In the genomic region with DNA sequence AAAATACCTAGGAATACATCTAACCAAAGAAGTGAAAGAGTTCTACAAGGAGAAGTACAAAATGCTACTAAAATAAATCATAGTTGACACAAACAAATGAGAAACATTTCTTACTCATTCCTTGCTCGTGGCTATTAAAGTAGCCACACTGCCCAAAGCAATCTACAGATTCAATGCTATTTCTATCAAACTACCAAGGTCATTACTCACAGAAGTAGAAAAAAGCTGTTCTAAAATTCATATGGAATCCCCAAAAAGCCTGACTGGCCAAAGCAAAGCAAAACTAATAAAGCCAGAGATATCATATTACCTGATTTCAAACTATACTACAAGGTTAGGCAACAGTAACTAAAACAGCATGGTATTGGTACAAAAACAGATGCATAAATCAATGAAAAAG, we compare ENCODE assay signal across 22 cellular contexts.
DNase-seq lines count a peak whose midpoint lies in the region; ATAC-seq lines count a peak whose summit lies in the region.
"Had no signal": no experiment of that assay in that cellular context is flagged by ENCODE, and none has a peak within 500 bp of the region (broad histone marks: within the 10 kb centered on the region; RNA-seq: fewer than 3 reads in every experiment).

No MANE protein-coding gene starts in this region.

- peaks cover 11% of the 10 kb centered on the region for H3K36me3 Mint-ChIP-seq in activated naive CD4-positive, alpha-beta T cell treated with anti-CD3 and anti-CD28 coated beads, Interleukin-2, amount 50 U/mL, for 24 hours
- peaks cover 4% of the 10 kb centered on the region for H3K36me3 Mint-ChIP-seq in stimulated activated effector memory CD8-positive, alpha-beta T cell treated with anti-CD3 and anti-CD28 coated beads, Interleukin-12 subunit alpha, Interleukin-12 subunit beta, amount 100 ng/mL, for 72 hours
- H3K36me3 Mint-ChIP-seq: IgD-negative memory B cell had no signal

- no peak overlapping the region for H3K4me3 ChIP-seq in adipocyte (ENCODE audit: low read length)

- no peak for DNase-seq in activated naive CD4-positive, alpha-beta T cell treated with anti-CD3 and anti-CD28 coated beads, Interleukin-2, amount 50 U/mL, for 16 hours
- peak; percentile 71 for DNase-seq in M059J (ENCODE audit: low read depth)
- DNase-seq in adipocyte (ENCODE audit: low read depth) = peak; percentile 51
- DNase-seq in stimulated activated effector memory CD8-positive, alpha-beta T cell treated with anti-CD3 and anti-CD28 coated beads, Interleukin-12 subunit alpha, Interleukin-12 subunit beta, amount 100 ng/mL, for 72 hours (ENCODE audit: low spot score in 2 of 2) = no peak
- DNase-seq in foreskin melanocyte = no peak
- DNase-seq in activated CD8-positive, alpha-beta memory T cell treated with anti-CD3 and anti-CD28 coated beads, Interleukin-2, amount 50 U/mL, for 48 hours = no peak
- DNase-seq: activated CD4-positive, alpha-beta T cell treated with anti-CD3 and anti-CD28 coated beads, Interleukin-2, amount 50 U/mL, for 1 hour; activated naive CD4-positive, alpha-beta T cell treated with anti-CD3 and anti-CD28 coated beads, Interleukin-2, amount 10 ng/mL, durations not matched to agents 7 days and 5 days; activated T-cell treated with anti-CD3 and anti-CD28 coated beads, Interleukin-2, amount 50 U/mL, for 4 hours; Calu3; effector CD4-positive, alpha-beta T cell; hypothalamus; left ventricle myocardium superior; NCI-H1105; NCI-H1930; NCI-H748 treated with DMSO at 0.1 percent for 48 hours had no signal

- peaks cover 82% of the 10 kb centered on the region for H3K4me1 Mint-ChIP-seq in activated naive CD4-positive, alpha-beta T cell treated with anti-CD3 and anti-CD28 coated beads, Interleukin-2, amount 50 U/mL, for 24 hours
- peaks cover 54% of the 10 kb centered on the region for H3K4me1 Mint-ChIP-seq in stimulated activated effector memory CD8-positive, alpha-beta T cell treated with anti-CD3 and anti-CD28 coated beads, Interleukin-12 subunit alpha, Interleukin-12 subunit beta, amount 100 ng/mL, for 72 hours

- no peaks in the 10 kb centered on the region for H3K27me3 ChIP-seq in adipocyte (replicated peaks; ENCODE audit: control insufficient read depth, insufficient read depth, low read length)

- H3K9me3 ChIP-seq in adipocyte (ENCODE audit: control insufficient read depth, low read length) = no peaks in the 10 kb centered on the region

- H3K9ac ChIP-seq in adipocyte (ENCODE audit: low read length) = no peak overlapping the region

- ATAC-seq in stimulated activated effector memory CD8-positive, alpha-beta T cell treated with anti-CD3 and anti-CD28 coated beads, Interleukin-12 subunit alpha, Interleukin-12 subunit beta, amount 100 ng/mL, for 72 hours = no peak
- ATAC-seq in GM19328 (IDR thresholded peaks at IDR 0.05; ENCODE audit: unreplicated experiment) = no peak
- ATAC-seq: activated T-cell treated with anti-CD3 and anti-CD28 coated beads, Interleukin-2, amount 50 U/mL, for 4 hours; left ventricle myocardium superior; natural killer cell treated with Interleukin-12 subunit alpha and Interleukin-12 subunit beta and Interleukin-15 and Interleukin-18, amount 100 ng/mL, for 72 hours had no signal

- peaks cover 6% of the 10 kb centered on the region for H3K4me1 ChIP-seq in adipocyte (ENCODE audit: control insufficient read depth, insufficient read depth, low read length)

- no peaks in the 10 kb centered on the region for H3K27me3 Mint-ChIP-seq in activated naive CD4-positive, alpha-beta T cell treated with anti-CD3 and anti-CD28 coated beads, Interleukin-2, amount 50 U/mL, for 24 hours
- H3K27me3 Mint-ChIP-seq: IgD-negative memory B cell; natural killer cell treated with Interleukin-12 subunit alpha and Interleukin-12 subunit beta and Interleukin-15 and Interleukin-18, amount 100 ng/mL, for 72 hours had no signal

- H3K9me3 Mint-ChIP-seq in activated naive CD4-positive, alpha-beta T cell treated with anti-CD3 and anti-CD28 coated beads, Interleukin-2, amount 50 U/mL, for 24 hours = peaks cover 7% of the 10 kb centered on the region
- H3K9me3 Mint-ChIP-seq in stimulated activated effector memory CD8-positive, alpha-beta T cell treated with anti-CD3 and anti-CD28 coated beads, Interleukin-12 subunit alpha, Interleukin-12 subunit beta, amount 100 ng/mL, for 72 hours = no peaks in the 10 kb centered on the region
- H3K9me3 Mint-ChIP-seq: natural killer cell treated with Interleukin-12 subunit alpha and Interleukin-12 subunit beta and Interleukin-15 and Interleukin-18, amount 100 ng/mL, for 72 hours had no signal

- H3K27ac Mint-ChIP-seq in activated naive CD4-positive, alpha-beta T cell treated with anti-CD3 and anti-CD28 coated beads, Interleukin-2, amount 50 U/mL, for 24 hours = peak overlapping the region; percentile 89
- peak overlapping the region; percentile 69 for H3K27ac Mint-ChIP-seq in stimulated activated effector memory CD8-positive, alpha-beta T cell treated with anti-CD3 and anti-CD28 coated beads, Interleukin-12 subunit alpha, Interleukin-12 subunit beta, amount 100 ng/mL, for 72 hours
- H3K27ac Mint-ChIP-seq: activated naive CD4-positive, alpha-beta T cell treated with anti-CD3 and anti-CD28 coated beads, Interleukin-2, amount 10 ng/mL, durations not matched to agents 7 days and 5 days; T-helper 2 cell treated with Interferon-gamma antibody and Interleukin-4, amounts not matched to agents 5 μg/mL and 100 μg/mL, for 36 hours had no signal

- H3K36me3 ChIP-seq in adipocyte (ENCODE audit: control insufficient read depth, insufficient read depth, low read length, severe bottlenecking) = no peaks in the 10 kb centered on the region

- no peak overlapping the region for H3K4me3 Mint-ChIP-seq in activated naive CD4-positive, alpha-beta T cell treated with anti-CD3 and anti-CD28 coated beads, Interleukin-2, amount 50 U/mL, for 24 hours
- no peak overlapping the region for H3K4me3 Mint-ChIP-seq in stimulated activated effector memory CD8-positive, alpha-beta T cell treated with anti-CD3 and anti-CD28 coated beads, Interleukin-12 subunit alpha, Interleukin-12 subunit beta, amount 100 ng/mL, for 72 hours
- H3K4me3 Mint-ChIP-seq: activated naive CD4-positive, alpha-beta T cell treated with anti-CD3 and anti-CD28 coated beads, Interleukin-2, amount 10 ng/mL, durations not matched to agents 7 days and 5 days; activated T-cell treated with anti-CD3 and anti-CD28 coated beads, Interleukin-2, amount 50 U/mL, for 4 hours; CD14-positive monocyte; natural killer cell treated with Interleukin-12 subunit alpha and Interleukin-12 subunit beta and Interleukin-15 and Interleukin-18, amount 100 ng/mL, for 72 hours; T-helper 2 cell treated with Interferon-gamma antibody and Interleukin-4, amounts not matched to agents 5 μg/mL and 100 μg/mL, for 36 hours had no signal

Comparison
In these comparisons a context has a peak if more than half of its experiments do, and no peak if none do; other contexts are left out.
1. DNase-seq: peak in M059J (single experiment) and adipocyte (single experiment); none in activated naive CD4-positive, alpha-beta T cell treated with anti-CD3 and anti-CD28 coated beads, Interleukin-2, amount 50 U/mL, for 16 hours (single experiment), stimulated activated effector memory CD8-positive, alpha-beta T cell treated with anti-CD3 and anti-CD28 coated beads, Interleukin-12 subunit alpha, Interleukin-12 subunit beta, amount 100 ng/mL, for 72 hours (0 of 2), foreskin melanocyte (single experiment) and activated CD8-positive, alpha-beta memory T cell treated with anti-CD3 and anti-CD28 coated beads, Interleukin-2, amount 50 U/mL, for 48 hours (single experiment).